In the genomic region with DNA sequence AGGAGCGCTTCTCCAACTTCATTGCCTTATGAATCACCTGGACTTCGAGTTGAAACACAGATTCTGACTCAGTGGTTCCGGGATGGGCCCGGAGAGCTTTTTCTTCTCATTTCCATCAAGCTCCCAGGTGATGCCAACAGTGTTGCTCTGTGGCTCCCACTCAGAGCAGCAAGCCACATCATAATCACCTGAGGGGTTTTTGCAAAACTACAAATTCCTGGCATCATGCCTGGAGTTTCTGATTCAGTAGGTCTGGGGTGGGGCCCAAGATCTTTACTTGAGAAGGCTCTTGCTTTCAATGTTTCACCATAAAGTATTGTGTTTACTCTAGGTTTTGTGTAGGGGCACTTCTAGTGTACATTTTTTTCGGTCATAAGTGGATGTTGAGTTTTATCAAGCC, we compare ENCODE assay signal across 9 cellular contexts. TPM values are rescaled to one million over a fixed set of nuclear protein-coding genes. Genes with fewer than 3 reads are reported as not detected.
A peak's percentile ranks its signal among the peaks of the same experiment; 100 is the strongest.
DNase-seq lines count a peak whose midpoint lies in the region; ATAC-seq and TF ChIP-seq lines count a peak whose summit lies in the region.
"Had no signal": no experiment of that assay in that cellular context is flagged by ENCODE, and none has a peak within 500 bp of the region (broad histone marks: within the 10 kb centered on the region; RNA-seq: fewer than 3 reads in every experiment).

No MANE protein-coding gene starts in this region.

- no peaks in the 10 kb centered on the region for H3K36me3 ChIP-seq in upper lobe of right lung

- ATAC-seq in activated CD4-positive, CD25-positive, alpha-beta regulatory T cell treated with anti-CD3 and anti-CD28 coated beads, Interleukin-2, amount 50 U/mL, for 24 hours = peak; percentile 68 to 74
- ATAC-seq in upper lobe of right lung (peak; percentile 66), HG03196 (IDR thresholded peaks at IDR 0.05; ENCODE audit: unreplicated experiment) (no peak)

- peaks cover 22% of the 10 kb centered on the region for H3K4me1 ChIP-seq in upper lobe of right lung

- no peaks in the 10 kb centered on the region for H3K27me3 ChIP-seq in upper lobe of right lung

- H3K4me3 ChIP-seq in upper lobe of right lung = no peak overlapping the region

- intact Hi-C loops in upper lobe of right lung (cut with DNase I) = no loop called here

- no peaks in the 10 kb centered on the region for H3K9me3 ChIP-seq in upper lobe of right lung

- H3K27ac ChIP-seq in upper lobe of right lung = peak overlapping the region; percentile 24
- H3K27ac ChIP-seq: C4-2B had no signal

- no peak for TF ChIP-seq CTCF in upper lobe of right lung (IDR thresholded peaks at IDR 0.05)

- DNase-seq in activated CD4-positive, CD25-positive, alpha-beta regulatory T cell (lab: John Stamatoyannopoulos, UW) = no peak
- peak; percentile 65 for DNase-seq in activated CD8-positive, alpha-beta memory T cell treated with anti-CD3 and anti-CD28 coated beads, Interleukin-2, amount 50 U/mL, for 48 hours
- peak; percentile 52 for DNase-seq in iris pigment epithelial cell (ENCODE audit: low read depth)
- no peak for DNase-seq in upper lobe of right lung
- DNase-seq in globus pallidus (ENCODE audit: low spot score) = no peak
- no peak for DNase-seq in DMS53 treated with DMSO at 0.1 percent for 48 hours (lab: John Stamatoyannopoulos, UW; ENCODE audit: unreplicated experiment)

RNA-seq across cellular contexts. Expression of gene MTM1, which starts 7.0 kb away (rescaled TPM):
- 28.4 TPM for total RNA-seq in upper lobe of right lung

Comparison
In these comparisons a context has a peak if more than half of its experiments do, and no peak if none do; other contexts are left out.
1. DNase-seq: peak in activated CD8-positive, alpha-beta memory T cell treated with anti-CD3 and anti-CD28 coated beads, Interleukin-2, amount 50 U/mL, for 48 hours (single experiment) and iris pigment epithelial cell (single experiment); none in activated CD4-positive, CD25-positive, alpha-beta regulatory T cell (0 of 4), upper lobe of right lung (single experiment), globus pallidus (single experiment) and DMS53 treated with DMSO at 0.1 percent for 48 hours (single experiment).